Comparison of ENCODE assay signal across 33 cellular contexts in the genomic region with DNA sequence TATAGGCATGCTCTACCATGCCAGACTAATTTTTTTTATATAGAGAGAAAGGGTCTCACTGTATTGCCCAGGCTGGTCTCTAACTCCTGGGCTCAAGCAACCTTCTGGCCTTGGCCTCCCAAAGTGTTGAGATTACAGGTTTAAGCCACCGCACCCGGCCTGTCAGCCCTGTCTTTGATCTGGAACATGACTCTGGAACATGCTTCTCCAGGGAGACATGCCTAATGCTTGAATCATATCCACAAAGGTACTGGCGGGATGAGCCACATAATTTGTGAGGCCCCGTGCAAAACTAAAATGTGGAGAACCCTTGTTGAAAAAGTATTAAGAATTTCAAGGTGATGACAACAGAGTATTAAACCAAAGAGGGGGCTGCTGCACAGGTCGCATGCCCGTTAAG.
DNase-seq lines count a peak whose midpoint lies in the region; ATAC-seq, FAIRE-seq and TF ChIP-seq lines count a peak whose summit lies in the region.
"Had no signal": no experiment of that assay in that cellular context is flagged by ENCODE, and none has a peak within 500 bp of the region (broad histone marks: within the 10 kb centered on the region; RNA-seq: fewer than 3 reads in every experiment).

No MANE protein-coding gene starts in this region.

- H4K8ac ChIP-seq in mesenchymal stem cell (ENCODE audit: low read length): no peak overlapping the region

- 57% methylated on average over 6 of the region's 6 CpGs for WGBS in mesenchymal stem cell

- POLR2A ChIA-PET in activated CD4-positive, alpha-beta memory T cell treated with anti-CD3 and anti-CD28 coated beads for 36 hours (lab: Charles Lee): no interaction called here

- no peak overlapping the region for H3K27ac Mint-ChIP-seq in activated CD4-positive, alpha-beta memory T cell treated with anti-CD3 and anti-CD28 coated beads for 36 hours
- H3K27ac Mint-ChIP-seq: activated CD8-positive, alpha-beta T cell treated with anti-CD3 and anti-CD28 coated beads for 36 hours; activated naive CD4-positive, alpha-beta T cell treated with anti-CD3 and anti-CD28 coated beads, Interleukin-2, amount 50 U/mL, for 24 hours; CD4-positive, alpha-beta memory T cell; endodermal cell; GM23338; IgD-negative memory B cell; natural killer cell treated with Interleukin-12 subunit alpha and Interleukin-12 subunit beta and Interleukin-15 and Interleukin-18, amount 100 ng/mL, for 72 hours had no signal

- no peak overlapping the region for H2AK5ac ChIP-seq in mesenchymal stem cell (ENCODE audit: low read length, severe bottlenecking)

- H3K18ac ChIP-seq in mesenchymal stem cell (ENCODE audit: low read depth in 1 of 2, low read length in 2 of 2): no peak overlapping the region

- DNase-seq in ELF-1 (ENCODE audit: low read depth, low spot score) (peak; percentile 14), RPMI7951 (ENCODE audit: low read depth) (peak; percentile 89), bronchial epithelial cell (ENCODE audit: low read depth) (peak; percentile 12), mesenchymal stem cell (no peak), GM19240 (ENCODE audit: insufficient read length, low spot score) (no peak)
- DNase-seq in activated CD4-positive, alpha-beta memory T cell treated with anti-CD3 and anti-CD28 coated beads for 36 hours: no peak
- DNase-seq in activated naive CD4-positive, alpha-beta T cell treated with anti-CD3 and anti-CD28 coated beads, Interleukin-2, amount 50 U/mL, for 16 hours: no peak
- DNase-seq: activated CD8-positive, alpha-beta memory T cell treated with anti-CD3 and anti-CD28 coated beads, Interleukin-2, amount 50 U/mL, for 48 hours; activated CD8-positive, alpha-beta T cell treated with anti-CD3 and anti-CD28 coated beads for 36 hours; CD4-positive, alpha-beta memory T cell; cortex of kidney; endodermal cell; hippocampal formation; left colon; NCI-H1105 treated with DMSO at 0.1 percent for 48 hours; NCI-H1930; NCI-H526; occipital lobe; PC-9; psoas muscle; SHP77; stimulated activated CD4-positive, alpha-beta T cell treated with anti-CD3 and anti-CD28 coated beads, Interleukin-4, amount 100 ng/mL, for 1 hour; stomach had no signal

- H3K27me3 ChIP-seq in bronchial epithelial cell (ENCODE audit: control insufficient read depth, insufficient read depth, low read length) (no peaks in the 10 kb centered on the region), mesenchymal stem cell (ENCODE audit: control insufficient read depth in 1 of 2, insufficient read depth in 1 of 2, low read length in 2 of 2) (no peaks in the 10 kb centered on the region)
- H3K27me3 ChIP-seq: gastroesophageal sphincter, stomach had no signal

- no peak overlapping the region for H4K91ac ChIP-seq in mesenchymal stem cell (ENCODE audit: low read length)

- H3K27me3 Mint-ChIP-seq in activated CD4-positive, alpha-beta memory T cell treated with anti-CD3 and anti-CD28 coated beads for 36 hours: peaks cover 20% of the 10 kb centered on the region

- no peaks in the 10 kb centered on the region for H3K4me1 Mint-ChIP-seq in activated CD4-positive, alpha-beta memory T cell treated with anti-CD3 and anti-CD28 coated beads for 36 hours (ENCODE audit: low read depth)
- H3K4me1 Mint-ChIP-seq: activated naive CD4-positive, alpha-beta T cell treated with anti-CD3 and anti-CD28 coated beads, Interleukin-2, amount 50 U/mL, for 24 hours; CD4-positive, alpha-beta memory T cell; endodermal cell; GM23338; IgD-negative memory B cell had no signal

- peaks cover 6% of the 10 kb centered on the region for H3K4me1 ChIP-seq in mesenchymal stem cell (ENCODE audit: control insufficient read depth, insufficient read depth, low read depth, low read length)
- H3K4me1 ChIP-seq: psoas muscle had no signal

- peak overlapping the region; percentile 6 for H3K9ac ChIP-seq in mesenchymal stem cell (ENCODE audit: low read length)

- H3K4me3 ChIP-seq in bronchial epithelial cell (ENCODE audit: low read depth, low read length) (no peak overlapping the region), mesenchymal stem cell (ENCODE audit: insufficient read depth in 1 of 2, low read depth in 1 of 2, low read length in 2 of 2) (no peak overlapping the region)
- H3K4me3 ChIP-seq: gastroesophageal sphincter, GM23338, PC-9, psoas muscle, stomach had no signal

- no peaks in the 10 kb centered on the region for H3K79me1 ChIP-seq in mesenchymal stem cell (replicated peaks; ENCODE audit: low read length, poor library complexity, severe bottlenecking)

- no peak overlapping the region for H2BK5ac ChIP-seq in mesenchymal stem cell (ENCODE audit: low read depth, low read length, poor library complexity, severe bottlenecking)

- TF ChIP-seq CTCF in bronchial epithelial cell (IDR thresholded peaks at IDR 0.05; ENCODE audit: insufficient read depth, low read length, severe bottlenecking): no peak

- H3K23ac ChIP-seq in mesenchymal stem cell (ENCODE audit: low read length in 2 of 2): no peak overlapping the region

- H3K4me2 ChIP-seq in mesenchymal stem cell (ENCODE audit: low read length, poor library complexity, severe bottlenecking): no peak overlapping the region
- H3K4me2 ChIP-seq: GM23338, PC-9 had no signal

- H3K36me3 Mint-ChIP-seq in activated CD4-positive, alpha-beta memory T cell treated with anti-CD3 and anti-CD28 coated beads for 36 hours: no peaks in the 10 kb centered on the region
- H3K36me3 Mint-ChIP-seq: activated naive CD4-positive, alpha-beta T cell treated with anti-CD3 and anti-CD28 coated beads, Interleukin-2, amount 50 U/mL, for 24 hours; CD4-positive, alpha-beta memory T cell; IgD-negative memory B cell; natural killer cell treated with Interleukin-12 subunit alpha and Interleukin-12 subunit beta and Interleukin-15 and Interleukin-18, amount 100 ng/mL, for 72 hours had no signal

- H3K36me3 ChIP-seq in bronchial epithelial cell (ENCODE audit: control insufficient read depth, insufficient read depth, low read length) (no peaks in the 10 kb centered on the region), mesenchymal stem cell (ENCODE audit: control insufficient read depth in 1 of 2, insufficient read depth in 2 of 2, low read depth in 1 of 2, low read length in 2 of 2) (no peaks in the 10 kb centered on the region)
- H3K36me3 ChIP-seq: gastroesophageal sphincter, stomach had no signal

- intact Hi-C loops in activated CD4-positive, alpha-beta memory T cell treated with anti-CD3 and anti-CD28 coated beads for 36 hours (cut with micrococcal nuclease): no loop called here

- no peak overlapping the region for H3K4ac ChIP-seq in mesenchymal stem cell (ENCODE audit: low read depth in 1 of 2, low read length in 2 of 2)

- H2BK15ac ChIP-seq in mesenchymal stem cell (ENCODE audit: low read depth, poor library complexity, severe bottlenecking): no peak overlapping the region

- ATAC-seq in GM18511 (IDR thresholded peaks at IDR 0.05; ENCODE audit: unreplicated experiment): no peak
- ATAC-seq: activated CD8-positive, alpha-beta T cell treated with anti-CD3 and anti-CD28 coated beads for 36 hours; esophagus mucosa; gastroesophageal sphincter; GM23338; left colon; natural killer cell treated with Interleukin-12 subunit alpha and Interleukin-12 subunit beta and Interleukin-15 and Interleukin-18, amount 100 ng/mL, for 72 hours; sciatic nerve had no signal

- no peak overlapping the region for H3K27ac ChIP-seq in mesenchymal stem cell (ENCODE audit: low read length, poor library complexity, severe bottlenecking)
- H3K27ac ChIP-seq: gastroesophageal sphincter, PC-9, psoas muscle, stomach had no signal

- no peak for FAIRE-seq in bronchial epithelial cell (lab: Jason Lieb, UNC)
- FAIRE-seq: G401.6 had no signal

- H3K9me3 Mint-ChIP-seq in activated CD4-positive, alpha-beta memory T cell treated with anti-CD3 and anti-CD28 coated beads for 36 hours: no peaks in the 10 kb centered on the region
- H3K9me3 Mint-ChIP-seq: activated CD8-positive, alpha-beta T cell treated with anti-CD3 and anti-CD28 coated beads for 36 hours; activated naive CD4-positive, alpha-beta T cell treated with anti-CD3 and anti-CD28 coated beads, Interleukin-2, amount 50 U/mL, for 24 hours had no signal

- CTCF ChIA-PET in activated CD4-positive, alpha-beta memory T cell treated with anti-CD3 and anti-CD28 coated beads for 36 hours (lab: Charles Lee): no interaction called here

- no peak overlapping the region for H3K14ac ChIP-seq in mesenchymal stem cell (ENCODE audit: low read length in 2 of 2)

- H3K9me3 ChIP-seq in mesenchymal stem cell (ENCODE audit: control insufficient read depth, low read length): no peaks in the 10 kb centered on the region
- H3K9me3 ChIP-seq: psoas muscle, stomach had no signal

- no peak overlapping the region for H2BK120ac ChIP-seq in mesenchymal stem cell (ENCODE audit: low read depth, low read length)

- H3K4me3 Mint-ChIP-seq in activated CD4-positive, alpha-beta memory T cell treated with anti-CD3 and anti-CD28 coated beads for 36 hours: no peak overlapping the region
- H3K4me3 Mint-ChIP-seq: activated CD8-positive, alpha-beta T cell treated with anti-CD3 and anti-CD28 coated beads for 36 hours; activated naive CD4-positive, alpha-beta T cell treated with anti-CD3 and anti-CD28 coated beads, Interleukin-2, amount 50 U/mL, for 24 hours; CD4-positive, alpha-beta memory T cell; endodermal cell; GM23338; HFFc6; IgD-negative memory B cell; natural killer cell treated with Interleukin-12 subunit alpha and Interleukin-12 subunit beta and Interleukin-15 and Interleukin-18, amount 100 ng/mL, for 72 hours had no signal

- H2BK12ac ChIP-seq in mesenchymal stem cell (ENCODE audit: low read length in 2 of 2): no peak overlapping the region

- no peak overlapping the region for H2AFZ ChIP-seq in mesenchymal stem cell (ENCODE audit: low read depth, low read length)
- H2AFZ ChIP-seq: GM23338, PC-9 had no signal

Comparison
In these comparisons a context has a peak if more than half of its experiments do, and no peak if none do; other contexts are left out.
1. DNase-seq: peak in ELF-1 (single experiment), RPMI7951 (single experiment) and bronchial epithelial cell (single experiment); none in mesenchymal stem cell (single experiment), GM19240 (single experiment), activated CD4-positive, alpha-beta memory T cell treated with anti-CD3 and anti-CD28 coated beads for 36 hours (single experiment) and activated naive CD4-positive, alpha-beta T cell treated with anti-CD3 and anti-CD28 coated beads, Interleukin-2, amount 50 U/mL, for 16 hours (single experiment).